8 cellular contexts compared by ENCODE assay signal in the genomic region with DNA sequence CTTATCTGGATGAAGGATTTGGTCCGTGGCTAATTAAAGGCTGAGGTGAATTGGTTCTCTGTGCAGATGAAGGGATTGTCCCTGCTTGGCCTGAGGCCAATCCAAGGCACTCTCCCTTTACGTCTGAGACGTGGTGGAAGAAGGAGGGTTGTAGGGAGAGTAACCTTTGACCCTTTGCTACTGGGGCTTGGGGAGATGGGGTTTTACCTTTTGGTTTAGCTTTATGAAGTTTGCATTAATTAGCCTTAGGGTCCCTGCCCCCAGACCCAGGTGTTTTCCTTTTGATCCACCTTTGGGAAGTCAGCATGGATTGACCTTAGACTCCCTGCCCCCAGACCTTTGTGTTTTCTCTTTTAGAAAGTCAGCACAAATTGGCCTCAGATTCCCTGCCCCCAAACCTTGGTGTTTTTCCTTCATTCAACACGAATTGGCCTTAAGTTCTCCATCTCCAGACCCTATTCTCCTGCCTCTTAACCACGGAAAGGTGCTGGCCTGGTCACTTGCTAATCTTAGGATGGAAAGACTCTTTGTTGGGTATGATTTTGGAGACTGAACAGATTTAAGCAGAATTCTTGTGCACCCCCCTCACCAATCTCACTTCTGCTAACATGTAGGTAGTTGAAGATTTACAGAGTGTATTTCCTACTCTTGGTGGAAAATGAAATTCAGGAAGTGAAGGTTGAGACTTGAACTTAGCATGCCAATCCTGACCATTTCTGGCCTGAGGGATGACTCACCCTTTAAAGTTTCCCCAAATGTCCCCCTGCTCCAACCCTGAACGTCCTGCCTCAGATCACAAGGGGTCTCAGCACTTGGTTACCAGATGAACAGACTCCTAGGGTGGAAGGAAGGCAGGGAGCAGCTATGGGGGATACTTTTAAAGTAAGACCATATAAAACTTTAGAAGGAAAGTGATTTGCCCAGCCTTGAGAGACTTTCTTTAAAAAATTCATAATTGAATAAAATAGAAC. TPM values are rescaled to one million over a fixed set of nuclear protein-coding genes. Genes with fewer than 3 reads are reported as not detected.
DNase-seq lines count a peak whose midpoint lies in the region; ATAC-seq, FAIRE-seq and TF ChIP-seq lines count a peak whose summit lies in the region.

No MANE protein-coding gene starts in this region.

- H3K4me1 Mint-ChIP-seq in stimulated activated naive B cell treated with anti-CD40 and anti-IgM and Interleukin-4, amounts not matched to agents 10 μg/mL and 1 μg/mL and 100 μg/mL, for 72 hours, result peaks cover 11 to 37% of the 10 kb centered on the region in 2 donors
- H3K4me1 Mint-ChIP-seq in activated naive CD4-positive, alpha-beta T cell treated with anti-CD3 and anti-CD28 coated beads, Interleukin-2, amount 10 ng/mL, durations not matched to agents 7 days and 5 days, result no peaks in the 10 kb centered on the region

- ATAC-seq in GM19438 (IDR thresholded peaks at IDR 0.05; ENCODE audit: low read depth, unreplicated experiment) (peak; percentile 80), HG03175 (IDR thresholded peaks at IDR 0.05; ENCODE audit: unreplicated experiment) (peak; percentile 82)
- ATAC-seq in stimulated activated naive B cell treated with anti-CD40 and anti-IgM and Interleukin-4, amounts not matched to agents 10 μg/mL and 1 μg/mL and 100 μg/mL, for 72 hours (replicated peaks), result peak; percentile 94

- DNase-seq in colonic mucosa, result peak; percentile 31
- DNase-seq in stimulated activated naive B cell treated with anti-CD40 and anti-IgM and Interleukin-4, amounts not matched to agents 10 μg/mL and 1 μg/mL and 100 μg/mL, for 72 hours, result peak; percentile 45
- no peak for DNase-seq in activated naive CD4-positive, alpha-beta T cell treated with anti-CD3 and anti-CD28 coated beads, Interleukin-2, amount 10 ng/mL, durations not matched to agents 7 days and 5 days
- DNase-seq in NCI-H1436 (lab: John Stamatoyannopoulos, UW), result no peak
- DNase-seq in RWPE1 (ENCODE audit: low spot score), result no peak
- DNase-seq in frontal cortex (ENCODE audit: low spot score in 2 of 2), result no peak

- H3K9me3 Mint-ChIP-seq in stimulated activated naive B cell treated with anti-CD40 and anti-IgM and Interleukin-4, amounts not matched to agents 10 μg/mL and 1 μg/mL and 100 μg/mL, for 72 hours, result no peaks in the 10 kb centered on the region
- H3K9me3 Mint-ChIP-seq in activated naive CD4-positive, alpha-beta T cell treated with anti-CD3 and anti-CD28 coated beads, Interleukin-2, amount 10 ng/mL, durations not matched to agents 7 days and 5 days, result no peaks in the 10 kb centered on the region

- no peak overlapping the region for H3K9ac ChIP-seq in colonic mucosa (ENCODE audit: low read depth in 2 of 2, low read length in 2 of 2)

- peaks cover 4 to 10% of the 10 kb centered on the region in 2 donors for H3K27me3 Mint-ChIP-seq in stimulated activated naive B cell treated with anti-CD40 and anti-IgM and Interleukin-4, amounts not matched to agents 10 μg/mL and 1 μg/mL and 100 μg/mL, for 72 hours
- H3K27me3 Mint-ChIP-seq in activated naive CD4-positive, alpha-beta T cell treated with anti-CD3 and anti-CD28 coated beads, Interleukin-2, amount 10 ng/mL, durations not matched to agents 7 days and 5 days, result peaks cover 21% of the 10 kb centered on the region

- FAIRE-seq in frontal cortex (lab: Jason Lieb, UNC), result no peak

- intact Hi-C loops in colonic mucosa (cut with DNase I), result no loop called here

- no peaks in the 10 kb centered on the region for H3K9me3 ChIP-seq in colonic mucosa

- CTCF ChIA-PET in activated naive CD4-positive, alpha-beta T cell treated with anti-CD3 and anti-CD28 coated beads, Interleukin-2, amount 10 ng/mL, durations not matched to agents 7 days and 5 days (lab: Charles Lee), result no interaction called here
- CTCF ChIA-PET in RWPE1 (lab: Yijun Ruan, JAX), result interaction anchor here (0.6 kb wide), 1 partner anchor 29 kb away, joined by 3 read pairs; no protein-coding TSS in a partner anchor

- no peaks in the 10 kb centered on the region for H3K27me3 ChIP-seq in colonic mucosa

- H3K4me1 ChIP-seq in colonic mucosa, result no peaks in the 10 kb centered on the region

- H3K4me3 Mint-ChIP-seq in stimulated activated naive B cell treated with anti-CD40 and anti-IgM and Interleukin-4, amounts not matched to agents 10 μg/mL and 1 μg/mL and 100 μg/mL, for 72 hours, result peak overlapping the region; percentile 45 to 53
- H3K4me3 Mint-ChIP-seq in activated naive CD4-positive, alpha-beta T cell treated with anti-CD3 and anti-CD28 coated beads, Interleukin-2, amount 10 ng/mL, durations not matched to agents 7 days and 5 days, result no peak overlapping the region

- no peaks in the 10 kb centered on the region for H3K36me3 ChIP-seq in colonic mucosa

- no peak for TF ChIP-seq CTCF in colonic mucosa (IDR thresholded peaks at IDR 0.05)
- no peak for TF ChIP-seq CTCF in RWPE1 (conservative IDR thresholded peaks at IDR 0.05; ENCODE audit: low read depth)

- POLR2A ChIA-PET in RWPE1 (lab: Yijun Ruan, JAX; ENCODE audit: low non-redundant PET), result no interaction called here

- H3K36me3 Mint-ChIP-seq in stimulated activated naive B cell treated with anti-CD40 and anti-IgM and Interleukin-4, amounts not matched to agents 10 μg/mL and 1 μg/mL and 100 μg/mL, for 72 hours, result no peaks in the 10 kb centered on the region
- no peaks in the 10 kb centered on the region for H3K36me3 Mint-ChIP-seq in activated naive CD4-positive, alpha-beta T cell treated with anti-CD3 and anti-CD28 coated beads, Interleukin-2, amount 10 ng/mL, durations not matched to agents 7 days and 5 days

- peak overlapping the region; percentile 95 for H3K27ac Mint-ChIP-seq in stimulated activated naive B cell treated with anti-CD40 and anti-IgM and Interleukin-4, amounts not matched to agents 10 μg/mL and 1 μg/mL and 100 μg/mL, for 72 hours
- no peak overlapping the region for H3K27ac Mint-ChIP-seq in activated naive CD4-positive, alpha-beta T cell treated with anti-CD3 and anti-CD28 coated beads, Interleukin-2, amount 10 ng/mL, durations not matched to agents 7 days and 5 days

- H3K27ac ChIP-seq in colonic mucosa (no peak overlapping the region), RWPE1 (no peak overlapping the region)

- no peak overlapping the region for H3K4me3 ChIP-seq in colonic mucosa

RNA-seq across cellular contexts. Expression of gene MMD, which starts 23.1 kb away (rescaled TPM):
- total RNA-seq in colonic mucosa (10 to 100 TPM; 17.3 to 20.0 TPM), frontal cortex (293 TPM)

Comparison
In these comparisons a context has a peak if more than half of its experiments do, and no peak if none do; other contexts are left out.
1. DNase-seq: peak in colonic mucosa (single experiment) and stimulated activated naive B cell treated with anti-CD40 and anti-IgM and Interleukin-4, amounts not matched to agents 10 μg/mL and 1 μg/mL and 100 μg/mL, for 72 hours (single experiment); none in activated naive CD4-positive, alpha-beta T cell treated with anti-CD3 and anti-CD28 coated beads, Interleukin-2, amount 10 ng/mL, durations not matched to agents 7 days and 5 days (single experiment), NCI-H1436 (single experiment), RWPE1 (single experiment) and frontal cortex (0 of 2).
2. RNA of gene MMD, which starts 23.1 kb away (total RNA-seq): 293 TPM in frontal cortex (single experiment); 17.3 to 20.0 TPM in colonic mucosa; every median in the first group is over 10 times any median in the second.
3. Peak in every context shown above with its lines, with median percentiles within 50 percentile points of each other: ATAC-seq.